ENCODE assay signal across 8 cellular contexts in genomic region chr1:109252893-109253802, GRCh38. TPM values are rescaled to one million over a fixed set of nuclear protein-coding genes. Genes with fewer than 3 reads are reported as not detected.
DNase-seq lines count a peak whose midpoint lies in the region; ATAC-seq and TF ChIP-seq lines count a peak whose summit lies in the region.

No MANE protein-coding gene starts in this region.

- no peak overlapping the region for H3K4me3 Mint-ChIP-seq in WTC11
- H3K4me3 Mint-ChIP-seq in Caco-2 (ENCODE audit: unreplicated experiment) = no peak overlapping the region

- in situ Hi-C loops in gastrocnemius medialis (cut with MboI; ENCODE audit: low sequenced_read_pairs in 4 of 4) = no loop called here

- no peak for ATAC-seq in WTC11
- peak; percentile 69 to 70 for ATAC-seq in right cardiac atrium
- no peak for ATAC-seq in gastrocnemius medialis
- ATAC-seq in HG03439 (IDR thresholded peaks at IDR 0.05; ENCODE audit: unreplicated experiment) = no peak

- H3K27ac Mint-ChIP-seq in WTC11 (peak overlapping the region; percentile 60; the same call in 1 of the 2 replicates), Caco-2 (ENCODE audit: unreplicated experiment) (no peak overlapping the region)

- intact Hi-C loops in right cardiac atrium (cut with DNase I) (no loop called here), gastrocnemius medialis (cut with DNase I; ENCODE audit: low total_unique reads) (no loop called here), Caco-2 (cut with micrococcal nuclease; ENCODE audit: unreplicated experiment) (no loop called here)

- no peak for TF ChIP-seq POLR2A in gastrocnemius medialis (IDR thresholded peaks at IDR 0.05)

- POLR2A ChIA-PET in WTC11 (lab: Charles Lee) = interaction anchor here (1.0 to 2.7 kb wide), 6 partner anchors 14 to 140 kb away, joined by 3 to 14 read pairs (median 4); partner anchors contain the start of gene SARS1
- POLR2A ChIA-PET in Caco-2 (lab: Charles Lee) = no interaction called here

- peaks cover 15% of the 10 kb centered on the region for H3K4me1 ChIP-seq in right cardiac atrium (ENCODE audit: control insufficient read depth, insufficient read depth, low read length)
- peaks cover 31 to 36% of the 10 kb centered on the region in 2 donors for H3K4me1 ChIP-seq in gastrocnemius medialis
- H3K4me1 ChIP-seq in Caco-2 = peaks cover 13% of the 10 kb centered on the region

- no peaks in the 10 kb centered on the region for H3K36me3 ChIP-seq in gastrocnemius medialis
- no peaks in the 10 kb centered on the region for H3K36me3 ChIP-seq in Caco-2 (ENCODE audit: control insufficient read depth, insufficient read depth, low read length)

- H3K27me3 Mint-ChIP-seq in WTC11 (ENCODE audit: low read depth) = peaks cover 18% of the 10 kb centered on the region
- H3K27me3 Mint-ChIP-seq in Caco-2 (ENCODE audit: insufficient read depth, unreplicated experiment) = no peaks in the 10 kb centered on the region

- CTCF ChIA-PET in WTC11 (lab: Charles Lee) = interaction anchor here (1.0 to 6.0 kb wide), 21 partner anchors 9 to 279 kb away, joined by 3 to 109 read pairs (median 8); partner anchors contain the start of genes ELAPOR1, PSRC1, SARS1 and SORT1
- CTCF ChIA-PET in Caco-2 (lab: Charles Lee) = interaction anchor here (1.0 kb wide), 1 partner anchor 119 kb away, joined by 3 read pairs; no protein-coding TSS in a partner anchor

- H3K4me1 Mint-ChIP-seq in WTC11 = peaks cover 38% of the 10 kb centered on the region
- H3K4me1 Mint-ChIP-seq in Caco-2 (ENCODE audit: low read depth, unreplicated experiment) = peaks cover 7% of the 10 kb centered on the region

- peak overlapping the region; percentile 52 for H3K27ac ChIP-seq in right cardiac atrium (ENCODE audit: low read length)
- H3K27ac ChIP-seq in gastrocnemius medialis = peak overlapping the region; percentile 35 to 79 (median 70)

- H3K36me3 Mint-ChIP-seq in WTC11 (peaks cover 17% of the 10 kb centered on the region), Caco-2 (ENCODE audit: insufficient read depth, unreplicated experiment) (peaks cover 5% of the 10 kb centered on the region)

- DNase-seq in GM10266 (ENCODE audit: extremely low spot score) (peak; percentile 20), WTC11 (ENCODE audit: low spot score) (no peak), right cardiac atrium (peak; percentile 67 to 86 (median 85)), gastrocnemius medialis (no peak), Caco-2 (no peak), NOMO-1 treated with dmso at 0.1 percent for 144 hours (lab: John Stamatoyannopoulos, UW; ENCODE audit: unreplicated experiment) (no peak)
- no peak for DNase-seq in activated CD4-positive, alpha-beta T cell treated with anti-CD3 and anti-CD28 coated beads, Interleukin-2, amount 50 U/mL, for 4 hours

- no TSS peak for BruUV-seq in Caco-2 (replicated peaks; lab: Mats Ljungman, UMichigan)

- no peaks in the 10 kb centered on the region for H3K9me3 ChIP-seq in right cardiac atrium (ENCODE audit: control insufficient read depth, low read length)
- H3K9me3 ChIP-seq in gastrocnemius medialis = no peaks in the 10 kb centered on the region
- H3K9me3 ChIP-seq in Caco-2 = no peaks in the 10 kb centered on the region

- H3K9me3 Mint-ChIP-seq in WTC11 = peaks cover 8% of the 10 kb centered on the region; the same call in 1 of the 2 replicates
- no peaks in the 10 kb centered on the region for H3K9me3 Mint-ChIP-seq in Caco-2 (ENCODE audit: unreplicated experiment)

- TF ChIP-seq CTCF in GM10266 (IDR thresholded peaks at IDR 0.05; ENCODE audit: control insufficient read depth, insufficient read depth, low read depth, missing control alignments) = no peak
- TF ChIP-seq CTCF in WTC11 (IDR thresholded peaks at IDR 0.05) = no peak
- no peak for TF ChIP-seq CTCF in gastrocnemius medialis (IDR thresholded peaks at IDR 0.05 in 4 of 5, conservative IDR thresholded peaks at IDR 0.05 in 1 of 5)
- no peak for TF ChIP-seq CTCF in Caco-2 (IDR thresholded peaks at IDR 0.05; ENCODE audit: insufficient read depth in 1 of 2, low read depth in 1 of 2, low read length in 1 of 2, severe bottlenecking in 1 of 2, unreplicated experiment in 1 of 2)

- H3K4me3 ChIP-seq in right cardiac atrium (ENCODE audit: low read length) = no peak overlapping the region
- peak overlapping the region in 1 of 4 donors; percentile 28 for H3K4me3 ChIP-seq in gastrocnemius medialis
- no peak overlapping the region for H3K4me3 ChIP-seq in Caco-2 (ENCODE audit: low read depth, low read length)

- 74% methylated on average over 33 of the region's 33 CpGs for WGBS in right cardiac atrium

- H3K27me3 ChIP-seq in right cardiac atrium (ENCODE audit: control insufficient read depth, insufficient read depth) = no peaks in the 10 kb centered on the region
- H3K27me3 ChIP-seq in gastrocnemius medialis = no peaks in the 10 kb centered on the region
- no peaks in the 10 kb centered on the region for H3K27me3 ChIP-seq in Caco-2 (replicated peaks; ENCODE audit: control insufficient read depth, insufficient read depth, low read length)

TF ChIP-seq in WTC11, 78 proteins besides CTCF, POLR2A, EP300 and RAD21:
- TF ChIP-seq ZNF263 (CRISPR knock-in tag; IDR thresholded peaks at IDR 0.05; ENCODE audit: low read depth) (no peak), SOX15 (CRISPR knock-in tag; IDR thresholded peaks at IDR 0.05) (no peak), ESRRA (CRISPR knock-in tag; IDR thresholded peaks at IDR 0.05; ENCODE audit: borderline replicate concordance) (no peak)

RNA-seq across cellular contexts. Expression of gene CELSR2, which starts 3.8 kb away (rescaled TPM):
- 26.8 to 31.3 TPM (median 28.2 TPM) in 3 replicates for total RNA-seq in WTC11 (2021)
- total RNA-seq in right cardiac atrium = 10 to 100 TPM; 19.1 to 33.2 (median 28.4) TPM
- polyA plus RNA-seq in right cardiac atrium = 16.0 TPM
- 10 to 100 TPM in 1 of 4 donors, 1 to 10 TPM in 3; 5.8 to 12.5 (median 7.9) TPM for total RNA-seq in gastrocnemius medialis
- total RNA-seq in Caco-2 (2022) = 7.0 and 8.3 TPM in 2 replicates

RNA-seq across cellular contexts. Expression of gene PSRC1, which starts 29.8 kb away (rescaled TPM):
- total RNA-seq in WTC11 (2021) (56.9 to 68.4 TPM (median 64.1 TPM) in 3 replicates), right cardiac atrium (1 to 10 TPM; 1.6 to 4.6 (median 2.3) TPM), gastrocnemius medialis (1 to 10 TPM in 1 of 4 donors, under 1 TPM in 2, not detected in 1; 0.19 to 2.3 (median 0.84) TPM), Caco-2 (2022) (23.9 and 24.9 TPM in 2 replicates)
- 2.8 TPM for polyA plus RNA-seq in right cardiac atrium

RNA-seq across cellular contexts. Expression of gene SARS1, which starts 39.4 kb away (rescaled TPM):
- total RNA-seq in WTC11 (2021) = 126 to 149 TPM (median 129 TPM) in 3 replicates
- 100 to 1,000 TPM; 123 to 146 (median 135) TPM for total RNA-seq in right cardiac atrium
- polyA plus RNA-seq in right cardiac atrium = 84.5 TPM
- total RNA-seq in gastrocnemius medialis = 100 to 1,000 TPM in 1 of 4 donors, 10 to 100 TPM in 3; 97.6 to 116 (median 98.7) TPM
- total RNA-seq in Caco-2 (2022) = 189 and 225 TPM in 2 replicates

RNA-seq across cellular contexts. Expression of gene MYBPHL, which starts 53.7 kb away (rescaled TPM):
- total RNA-seq in WTC11 (2021) (0.23 to 1.2 TPM (median 0.94 TPM) in 3 replicates), right cardiac atrium (100 to 1,000 TPM; 115 to 521 (median 226) TPM), gastrocnemius medialis (1 to 10 TPM in 1 of 4 donors, not detected in 3; 3.1 TPM), Caco-2 (2022) (not detected in 2 replicates)
- 322 TPM for polyA plus RNA-seq in right cardiac atrium

Comparison
In these comparisons a context has a peak if more than half of its experiments do, and no peak if none do; other contexts are left out.
1. DNase-seq: peak in GM10266 (single experiment) and right cardiac atrium (3 of 3); none in WTC11 (single experiment), gastrocnemius medialis (0 of 2), activated CD4-positive, alpha-beta T cell treated with anti-CD3 and anti-CD28 coated beads, Interleukin-2, amount 50 U/mL, for 4 hours (0 of 2), Caco-2 (0 of 2) and NOMO-1 treated with dmso at 0.1 percent for 144 hours (single experiment).
2. ATAC-seq: peak in right cardiac atrium (2 of 2); none in WTC11 (single experiment), gastrocnemius medialis (0 of 2) and HG03439 (single experiment).